1 cellular context compared by ENCODE assay signal in genomic region chr4:79472693-79473552, GRCh38.
TF ChIP-seq lines count a peak whose summit lies in the region.

No MANE protein-coding gene starts in this region.

TF ChIP-seq in K562, 482 proteins besides CTCF, POLR2A, EP300 and RAD21 (continued from another document):
- TF ChIP-seq CHD4 (IDR thresholded peaks at IDR 0.05; ENCODE audit: insufficient read depth, insufficient replicate concordance, low read depth, low read length, poor library complexity, severe bottlenecking) (peak; percentile 72), DPF2 (IDR thresholded peaks at IDR 0.05) (no peak), ZNF644 (tag; IDR thresholded peaks at IDR 0.05; ENCODE audit: low read depth) (no peak), GTF2A2 (tag; IDR thresholded peaks at IDR 0.05) (no peak), ARID3A (IDR thresholded peaks at IDR 0.05; ENCODE audit: borderline replicate concordance, low read depth, low read length) (no peak)
